10 cellular contexts compared by ENCODE assay signal in the genomic region with DNA sequence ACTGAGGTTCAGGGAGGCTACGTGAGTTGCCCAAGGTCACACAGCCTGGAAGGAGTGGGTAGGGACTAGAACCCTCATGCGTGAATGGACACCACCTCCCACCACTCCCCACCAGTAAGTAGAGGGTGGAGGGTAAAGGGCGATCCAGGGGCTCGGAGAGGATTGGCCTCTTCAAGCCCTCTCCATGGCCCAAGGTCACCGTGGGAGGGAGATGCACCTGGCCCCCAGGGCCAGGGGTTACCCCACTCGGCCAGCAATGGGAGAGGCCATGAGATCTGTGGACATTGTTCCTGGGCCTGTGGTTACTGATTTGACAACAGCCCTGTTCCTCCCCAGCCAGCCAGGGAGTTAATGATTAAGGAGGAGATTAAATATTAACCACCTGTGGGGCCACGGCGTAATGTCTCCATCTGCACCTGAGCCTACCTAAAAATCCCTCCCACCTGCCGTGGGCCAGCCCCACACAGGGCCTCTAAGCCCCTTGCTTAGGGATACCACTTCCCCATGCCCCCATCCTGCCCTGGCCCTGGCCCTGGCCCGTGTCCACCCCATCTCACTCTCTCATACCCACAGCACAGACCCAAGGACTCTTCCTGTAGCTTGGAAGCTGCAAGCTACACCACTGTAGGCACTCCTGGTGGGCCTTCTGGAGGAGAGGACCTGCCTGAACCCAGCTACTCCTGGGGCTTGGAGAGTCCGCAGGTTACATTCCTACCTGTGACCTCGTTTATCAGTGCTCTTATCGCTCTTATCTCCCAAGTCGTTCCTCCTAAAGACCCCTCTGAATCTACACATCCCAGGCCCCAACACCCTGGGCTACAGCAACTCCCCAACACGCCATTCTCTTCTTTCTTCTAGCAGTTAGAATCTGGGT. TPM values are rescaled to one million over a fixed set of nuclear protein-coding genes. Genes with fewer than 3 reads are reported as not detected.
DNase-seq lines count a peak whose midpoint lies in the region; ATAC-seq and TF ChIP-seq lines count a peak whose summit lies in the region.
"Had no signal": no experiment of that assay in that cellular context is flagged by ENCODE, and none has a peak within 500 bp of the region (broad histone marks: within the 10 kb centered on the region; RNA-seq: fewer than 3 reads in every experiment).

No MANE protein-coding gene starts in this region.

- peak in 1 of 5 donors; percentile 33 for DNase-seq in CD4-positive, alpha-beta memory T cell
- DNase-seq in Jurkat, Clone E6-1 (ENCODE audit: low read depth, low spot score), result no peak
- DNase-seq in DMS153 treated with DMSO at 0.1 percent for 48 hours (lab: John Stamatoyannopoulos, UW; ENCODE audit: unreplicated experiment) (no peak), RPMI8226 (no peak)
- DNase-seq in stimulated activated CD8-positive, alpha-beta memory T cell treated with anti-CD3 and anti-CD28 coated beads, Interleukin-4, amount 100 ng/mL, for 48 hours, result no peak

- peaks cover 36 to 74% (median 53%) of the 10 kb centered on the region in 4 donors for H3K4me1 Mint-ChIP-seq in CD4-positive, alpha-beta memory T cell

- peak in 1 of 2 donors; percentile 53 for TF ChIP-seq RAD21 in liver (IDR thresholded peaks at IDR 0.05)

- H3K4me3 ChIP-seq in CD4-positive, alpha-beta memory T cell (ENCODE audit: low read length in 2 of 2), result peak overlapping the region; percentile 14 to 47
- H3K4me3 ChIP-seq in Jurkat, Clone E6-1 (ENCODE audit: low read length), result peak overlapping the region; percentile 47
- H3K4me3 ChIP-seq in liver (ENCODE audit: low read depth in 1 of 3, low read length in 3 of 3), result peak overlapping the region in 1 of 3 donors; percentile 12
- H3K4me3 ChIP-seq: SJSA1 had no signal

- no peaks in the 10 kb centered on the region for H3K36me3 ChIP-seq in CD4-positive, alpha-beta memory T cell (ENCODE audit: insufficient read depth, low read length)
- H3K36me3 ChIP-seq in liver (ENCODE audit: control insufficient read depth in 4 of 4, insufficient read depth in 3 of 4, low read depth in 1 of 4, low read length in 3 of 4), result no peaks in the 10 kb centered on the region
- H3K36me3 ChIP-seq: SJSA1 had no signal

- H3K9me3 ChIP-seq in CD4-positive, alpha-beta memory T cell (ENCODE audit: control insufficient read depth in 1 of 2, low read length in 2 of 2), result no peaks in the 10 kb centered on the region
- H3K9me3 ChIP-seq in liver (ENCODE audit: control insufficient read depth in 4 of 4, low read length in 3 of 4), result no peaks in the 10 kb centered on the region
- H3K9me3 ChIP-seq: SJSA1 had no signal

- H3K9me3 Mint-ChIP-seq in CD4-positive, alpha-beta memory T cell, result peaks cover 0 to 5% (median 0%) of the 10 kb centered on the region in 8 donors

- POLR2A ChIA-PET in CD4-positive, alpha-beta memory T cell (lab: Charles Lee; ENCODE audit: partially characterized antibody), result interaction anchor here (0.7 to 46.5 kb wide), 8 partner anchors 8 to 42 kb away, joined by 3 to 6960 read pairs (median 8); a partner anchor contains a TSS

- H3K4me3 Mint-ChIP-seq in CD4-positive, alpha-beta memory T cell, result peak overlapping the region; percentile 85 to 98 (median 92)

- H3K27ac Mint-ChIP-seq in CD4-positive, alpha-beta memory T cell, result peak overlapping the region; percentile 95 to 100 (median 99)

- H3K36me3 Mint-ChIP-seq in CD4-positive, alpha-beta memory T cell, result no peaks in the 10 kb centered on the region

- peaks cover 73% of the 10 kb centered on the region for H3K4me1 ChIP-seq in CD4-positive, alpha-beta memory T cell (ENCODE audit: insufficient read depth, low read length)
- peaks cover 6 to 31% (median 24%) of the 10 kb centered on the region in 4 donors for H3K4me1 ChIP-seq in liver (ENCODE audit: control insufficient read depth in 4 of 4, insufficient read depth in 4 of 4, low read length in 3 of 4)

- CTCF ChIA-PET in CD4-positive, alpha-beta memory T cell (lab: Charles Lee; ENCODE audit: partially characterized antibody), result interaction anchor here (0.6 to 8.4 kb wide), 13 partner anchors 16 to 290 kb away, joined by 3 to 96 read pairs (median 14); no protein-coding TSS in a partner anchor

- TF ChIP-seq CTCF in liver (IDR thresholded peaks at IDR 0.05; ENCODE audit: low read depth, low read length, missing input control), result no peak

- no peaks in the 10 kb centered on the region for H3K27me3 ChIP-seq in CD4-positive, alpha-beta memory T cell (ENCODE audit: insufficient read depth, low read length)
- H3K27me3 ChIP-seq in liver (ENCODE audit: control insufficient read depth in 4 of 4, insufficient read depth in 4 of 4, low read length in 3 of 4), result no peaks in the 10 kb centered on the region
- H3K27me3 ChIP-seq: SJSA1 had no signal

- ATAC-seq in GM21381 (IDR thresholded peaks at IDR 0.05; ENCODE audit: unreplicated experiment) (peak; percentile 52), GM18867 (IDR thresholded peaks at IDR 0.05; ENCODE audit: unreplicated experiment) (no peak)

- peak overlapping the region; percentile 95 for H3K27ac ChIP-seq in CD4-positive, alpha-beta memory T cell (ENCODE audit: low read depth, low read length)
- peak overlapping the region; percentile 61 to 87 for H3K27ac ChIP-seq in liver (ENCODE audit: low read depth in 1 of 2, low read length in 2 of 2)
- H3K27ac ChIP-seq: epithelial cell of prostate, SJSA1 had no signal

- 28% methylated on average over 15 of the region's 15 CpGs for WGBS in liver

- H3K9ac ChIP-seq in liver (ENCODE audit: low read depth in 1 of 2, low read length in 2 of 2), result peak overlapping the region in 1 of 2 donors; percentile 57

- intact Hi-C loops in CD4-positive, alpha-beta memory T cell (cut with micrococcal nuclease), result no loop called here

- no peaks in the 10 kb centered on the region for H3K27me3 Mint-ChIP-seq in CD4-positive, alpha-beta memory T cell

TF ChIP-seq in liver, 16 proteins besides CTCF, POLR2A, EP300 and RAD21 (continues in another document):
- TF ChIP-seq, protein P1, sequence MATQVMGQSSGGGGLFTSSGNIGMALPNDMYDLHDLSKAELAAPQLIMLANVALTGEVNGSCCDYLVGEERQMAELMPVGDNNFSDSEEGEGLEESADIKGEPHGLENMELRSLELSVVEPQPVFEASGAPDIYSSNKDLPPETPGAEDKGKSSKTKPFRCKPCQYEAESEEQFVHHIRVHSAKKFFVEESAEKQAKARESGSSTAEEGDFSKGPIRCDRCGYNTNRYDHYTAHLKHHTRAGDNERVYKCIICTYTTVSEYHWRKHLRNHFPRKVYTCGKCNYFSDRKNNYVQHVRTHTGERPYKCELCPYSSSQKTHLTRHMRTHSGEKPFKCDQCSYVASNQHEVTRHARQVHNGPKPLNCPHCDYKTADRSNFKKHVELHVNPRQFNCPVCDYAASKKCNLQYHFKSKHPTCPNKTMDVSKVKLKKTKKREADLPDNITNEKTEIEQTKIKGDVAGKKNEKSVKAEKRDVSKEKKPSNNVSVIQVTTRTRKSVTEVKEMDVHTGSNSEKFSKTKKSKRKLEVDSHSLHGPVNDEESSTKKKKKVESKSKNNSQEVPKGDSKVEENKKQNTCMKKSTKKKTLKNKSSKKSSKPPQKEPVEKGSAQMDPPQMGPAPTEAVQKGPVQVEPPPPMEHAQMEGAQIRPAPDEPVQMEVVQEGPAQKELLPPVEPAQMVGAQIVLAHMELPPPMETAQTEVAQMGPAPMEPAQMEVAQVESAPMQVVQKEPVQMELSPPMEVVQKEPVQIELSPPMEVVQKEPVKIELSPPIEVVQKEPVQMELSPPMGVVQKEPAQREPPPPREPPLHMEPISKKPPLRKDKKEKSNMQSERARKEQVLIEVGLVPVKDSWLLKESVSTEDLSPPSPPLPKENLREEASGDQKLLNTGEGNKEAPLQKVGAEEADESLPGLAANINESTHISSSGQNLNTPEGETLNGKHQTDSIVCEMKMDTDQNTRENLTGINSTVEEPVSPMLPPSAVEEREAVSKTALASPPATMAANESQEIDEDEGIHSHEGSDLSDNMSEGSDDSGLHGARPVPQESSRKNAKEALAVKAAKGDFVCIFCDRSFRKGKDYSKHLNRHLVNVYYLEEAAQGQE (IDR thresholded peaks at IDR 0.05), result peak; percentile 32
- TF ChIP-seq, protein P2, sequence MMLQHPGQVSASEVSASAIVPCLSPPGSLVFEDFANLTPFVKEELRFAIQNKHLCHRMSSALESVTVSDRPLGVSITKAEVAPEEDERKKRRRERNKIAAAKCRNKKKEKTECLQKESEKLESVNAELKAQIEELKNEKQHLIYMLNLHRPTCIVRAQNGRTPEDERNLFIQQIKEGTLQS (IDR thresholded peaks at IDR 0.05), result no peak
- peak; percentile 62 for TF ChIP-seq FOXA1 (IDR thresholded peaks at IDR 0.05)
- TF ChIP-seq NR2F2 (IDR thresholded peaks at IDR 0.05), result peak; percentile 52
- peak; percentile 83 for TF ChIP-seq YY1 (IDR thresholded peaks at IDR 0.05)
- peak; percentile 92 for TF ChIP-seq SP1 (IDR thresholded peaks at IDR 0.05)
- no peak for TF ChIP-seq GABPA (IDR thresholded peaks at IDR 0.05 in 1 of 2, conservative IDR thresholded peaks at IDR 0.05 in 1 of 2)
- TF ChIP-seq, protein P3, sequence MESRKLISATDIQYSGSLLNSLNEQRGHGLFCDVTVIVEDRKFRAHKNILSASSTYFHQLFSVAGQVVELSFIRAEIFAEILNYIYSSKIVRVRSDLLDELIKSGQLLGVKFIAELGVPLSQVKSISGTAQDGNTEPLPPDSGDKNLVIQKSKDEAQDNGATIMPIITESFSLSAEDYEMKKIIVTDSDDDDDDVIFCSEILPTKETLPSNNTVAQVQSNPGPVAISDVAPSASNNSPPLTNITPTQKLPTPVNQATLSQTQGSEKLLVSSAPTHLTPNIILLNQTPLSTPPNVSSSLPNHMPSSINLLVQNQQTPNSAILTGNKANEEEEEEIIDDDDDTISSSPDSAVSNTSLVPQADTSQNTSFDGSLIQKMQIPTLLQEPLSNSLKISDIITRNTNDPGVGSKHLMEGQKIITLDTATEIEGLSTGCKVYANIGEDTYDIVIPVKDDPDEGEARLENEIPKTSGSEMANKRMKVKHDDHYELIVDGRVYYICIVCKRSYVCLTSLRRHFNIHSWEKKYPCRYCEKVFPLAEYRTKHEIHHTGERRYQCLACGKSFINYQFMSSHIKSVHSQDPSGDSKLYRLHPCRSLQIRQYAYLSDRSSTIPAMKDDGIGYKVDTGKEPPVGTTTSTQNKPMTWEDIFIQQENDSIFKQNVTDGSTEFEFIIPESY (IDR thresholded peaks at IDR 0.05), result peak; percentile 67
- TF ChIP-seq EGR1 (IDR thresholded peaks at IDR 0.05; ENCODE audit: low read depth in 2 of 2), result peak in 1 of 2 donors; percentile 15
- peak; percentile 97 for TF ChIP-seq HNF4A (conservative IDR thresholded peaks at IDR 0.05)
- peak; percentile 89 to 95 for TF ChIP-seq RXRA (IDR thresholded peaks at IDR 0.05)
- TF ChIP-seq, protein P4, sequence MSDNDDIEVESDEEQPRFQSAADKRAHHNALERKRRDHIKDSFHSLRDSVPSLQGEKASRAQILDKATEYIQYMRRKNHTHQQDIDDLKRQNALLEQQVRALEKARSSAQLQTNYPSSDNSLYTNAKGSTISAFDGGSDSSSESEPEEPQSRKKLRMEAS (IDR thresholded peaks at IDR 0.05), result peak; percentile 67
- peak; percentile 72 for TF ChIP-seq FOXA2 (IDR thresholded peaks at IDR 0.05)
- TF ChIP-seq JUND (IDR thresholded peaks at IDR 0.05), result peak; percentile 22 to 58

RNA-seq across cellular contexts. Expression of a gene that starts 32.2 kb away (rescaled TPM):
- total RNA-seq in CD4-positive, alpha-beta memory T cell, result 100 to 1,000 TPM; 456 to 464 TPM
- 100 to 1,000 TPM; 271 to 523 TPM for polyA plus RNA-seq in CD4-positive, alpha-beta memory T cell
- polyA plus RNA-seq in Jurkat, Clone E6-1 (2012; ENCODE audit: insufficient read depth, insufficient read length), result 37.3 TPM
- 10 to 100 TPM; 10.3 to 19.7 TPM for total RNA-seq in liver
- 10 to 100 TPM; 18.1 to 26.8 TPM for polyA plus RNA-seq in liver

Comparison
In these comparisons a context has a peak if more than half of its experiments do, and no peak if none do; other contexts are left out.
1. RNA of a gene that starts 32.2 kb away (total RNA-seq): 456 to 464 TPM in CD4-positive, alpha-beta memory T cell; 10.3 to 19.7 TPM in liver; every median in the first group is over 10 times any median in the second.